In genomic region chr17:4837471-4838305, GRCh38 we compare ENCODE assay signal across 1 cellular context.
A peak's percentile ranks its signal among the peaks of the same experiment; 100 is the strongest.
TF ChIP-seq lines count a peak whose summit lies in the region.

No MANE protein-coding gene starts in this region.

TF ChIP-seq in A549, 52 proteins besides CTCF, POLR2A, EP300 and RAD21:
- no peak for TF ChIP-seq RFX5 (IDR thresholded peaks at IDR 0.05)
- TF ChIP-seq MAFK (IDR thresholded peaks at IDR 0.05; ENCODE audit: partially characterized antibody): peak; percentile 20
- no peak for TF ChIP-seq ATOH8 (CRISPR knock-in tag; IDR thresholded peaks at IDR 0.05; ENCODE audit: low read depth)
